Comparison of ENCODE assay signal across 8 cellular contexts in the genomic region with DNA sequence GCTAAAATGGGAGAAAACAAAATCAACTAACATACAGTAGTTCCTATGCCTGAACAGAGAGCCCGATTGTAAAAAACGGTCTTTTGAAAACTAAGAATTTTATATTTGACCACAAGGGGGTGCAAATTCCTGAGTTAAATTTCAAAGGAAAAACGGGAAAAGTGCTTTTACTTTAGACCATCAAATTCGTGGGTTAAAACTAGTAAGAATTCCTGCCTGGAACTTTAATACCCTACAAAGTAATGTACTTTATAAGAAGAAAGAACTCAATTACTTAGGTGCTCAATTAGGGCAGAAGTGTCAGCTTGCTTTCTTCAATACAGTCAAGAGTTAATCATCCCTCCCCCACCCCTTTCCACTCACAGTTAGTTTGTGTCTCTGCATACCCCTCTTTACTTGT.
DNase-seq lines count a peak whose midpoint lies in the region; ATAC-seq, FAIRE-seq and TF ChIP-seq lines count a peak whose summit lies in the region.

No MANE protein-coding gene starts in this region.

- H3K4me1 ChIP-seq in CD8-positive, alpha-beta T cell (ENCODE audit: insufficient read depth, low read length) = peaks cover 27% of the 10 kb centered on the region
- no peaks in the 10 kb centered on the region for H3K4me1 ChIP-seq in small intestine (ENCODE audit: control insufficient read depth in 2 of 2, insufficient read depth in 1 of 2, low read depth in 1 of 2, low read length in 1 of 2)

- peak; percentile 74 for TF ChIP-seq CTCF in CD8-positive, alpha-beta T cell (IDR thresholded peaks at IDR 0.05)

- no peaks in the 10 kb centered on the region for H3K9me3 ChIP-seq in CD8-positive, alpha-beta T cell (ENCODE audit: low read length)
- no peaks in the 10 kb centered on the region for H3K9me3 ChIP-seq in T-helper 17 cell (ENCODE audit: control insufficient read depth, low read length, poor library complexity, severe bottlenecking)
- no peaks in the 10 kb centered on the region for H3K9me3 ChIP-seq in small intestine (ENCODE audit: control insufficient read depth, low read depth)

- POLR2A ChIA-PET in CD8-positive, alpha-beta T cell (lab: Charles Lee) = interaction anchor here (1.8 to 8.5 kb wide), 2 partner anchors 41 to 88 kb away, joined by 4 to 164 read pairs; a partner anchor contains a TSS
- POLR2A ChIA-PET in HEK293T (lab: Yijun Ruan, JAX) = interaction anchor here (6.5 kb wide), 1 partner anchor 40 kb away, joined by 39 read pairs; no protein-coding TSS in a partner anchor

- CTCF ChIA-PET in CD8-positive, alpha-beta T cell (lab: Charles Lee) = interaction anchor here (0.6 to 8.5 kb wide), 27 partner anchors 9 to 827 kb away, joined by 3 to 112 read pairs (median 4); a partner anchor contains a TSS
- CTCF ChIA-PET in HEK293T (lab: Yijun Ruan, JAX) = interaction anchor here (0.6 to 1.7 kb wide), 7 partner anchors 17 to 697 kb away, joined by 3 to 5 read pairs (median 4); no protein-coding TSS in a partner anchor

- H3K27ac Mint-ChIP-seq in CD8-positive, alpha-beta T cell = no peak overlapping the region
- peak overlapping the region; percentile 56 for H3K27ac Mint-ChIP-seq in T-helper 17 cell

- ATAC-seq in CD8-positive, alpha-beta T cell = no peak
- no peak for ATAC-seq in T-helper 17 cell
- ATAC-seq in left colon = no peak

- H3K4me1 Mint-ChIP-seq in CD8-positive, alpha-beta T cell (ENCODE audit: low read depth) = peaks cover 40% of the 10 kb centered on the region
- H3K4me1 Mint-ChIP-seq in T-helper 17 cell = peaks cover 22% of the 10 kb centered on the region

- H3K4me3 Mint-ChIP-seq in CD8-positive, alpha-beta T cell = no peak overlapping the region
- H3K4me3 Mint-ChIP-seq in T-helper 17 cell = no peak overlapping the region

- H3K9me3 Mint-ChIP-seq in CD8-positive, alpha-beta T cell = no peaks in the 10 kb centered on the region

- intact Hi-C loops in CD8-positive, alpha-beta T cell (cut with DNase I, micrococcal nuclease) = loop anchor here (1.0 to 10.0 kb wide), 10 partner anchors 148 to 1370 kb away; a partner anchor contains a TSS
- intact Hi-C loops in left colon (cut with DNase I, micrococcal nuclease) = loop anchor here in 1 of 2 donors (5.0 to 10.0 kb wide), 2 partner anchors 88 to 450 kb away; a partner anchor contains a TSS

- peaks cover 5% of the 10 kb centered on the region for H3K27me3 ChIP-seq in CD8-positive, alpha-beta T cell (ENCODE audit: insufficient read depth, low read length)
- H3K27me3 ChIP-seq in small intestine (ENCODE audit: control insufficient read depth in 2 of 2, insufficient read depth in 2 of 2, low read length in 2 of 2) = no peaks in the 10 kb centered on the region

- no peak overlapping the region for H3K27ac ChIP-seq in CD8-positive, alpha-beta T cell (ENCODE audit: low read depth, low read length)
- H3K27ac ChIP-seq in small intestine (ENCODE audit: low read depth in 1 of 2, low read length in 1 of 2) = no peak overlapping the region

- H3K36me3 ChIP-seq in CD8-positive, alpha-beta T cell (ENCODE audit: insufficient read depth, low read length) = no peaks in the 10 kb centered on the region
- H3K36me3 ChIP-seq in small intestine (ENCODE audit: control insufficient read depth in 2 of 2, insufficient read depth in 2 of 2, low read length in 2 of 2) = no peaks in the 10 kb centered on the region

- FAIRE-seq in small intestine (lab: Jason Lieb, UNC) = peak; percentile 62

- DNase-seq in CD8-positive, alpha-beta T cell = no peak
- peak; percentile 13 for DNase-seq in HEK293T (ENCODE audit: extremely low spot score)
- DNase-seq in T-helper 17 cell = no peak
- peak; percentile 46 for DNase-seq in foreskin melanocyte
- DNase-seq in small intestine = peak; percentile 30
- DNase-seq in stimulated activated naive CD4-positive, alpha-beta T cell treated with Interleukin-2 at 50 U/mL for 16 hours (lab: John Stamatoyannopoulos, UW) = no peak
- DNase-seq in left colon = no peak
- no peak for DNase-seq in activated effector memory CD4-positive, alpha-beta T cell treated with anti-CD3 and anti-CD28 coated beads, Interleukin-2, amount 50 U/mL, for 16 hours

- H3K27me3 Mint-ChIP-seq in CD8-positive, alpha-beta T cell (ENCODE audit: low read depth) = peaks cover 6% of the 10 kb centered on the region
- H3K27me3 Mint-ChIP-seq in T-helper 17 cell = no peaks in the 10 kb centered on the region

- WGBS in small intestine, 3 donors = 1 to 3% (median 3%) methylated on average over 4 of the region's 4 CpGs

- H3K4me3 ChIP-seq in CD8-positive, alpha-beta T cell (ENCODE audit: low read depth, low read length) = no peak overlapping the region
- H3K4me3 ChIP-seq in small intestine (ENCODE audit: low read depth in 1 of 2, low read length in 2 of 2) = no peak overlapping the region

- peaks cover 12% of the 10 kb centered on the region for H3K36me3 Mint-ChIP-seq in CD8-positive, alpha-beta T cell
- H3K36me3 Mint-ChIP-seq in T-helper 17 cell (ENCODE audit: low read depth) = peaks cover 3% of the 10 kb centered on the region

TF ChIP-seq in HEK293T, 16 proteins besides CTCF, POLR2A, EP300 and RAD21:
- TF ChIP-seq TARDBP (IDR thresholded peaks at IDR 0.05) = no peak
- TF ChIP-seq, protein P1, sequence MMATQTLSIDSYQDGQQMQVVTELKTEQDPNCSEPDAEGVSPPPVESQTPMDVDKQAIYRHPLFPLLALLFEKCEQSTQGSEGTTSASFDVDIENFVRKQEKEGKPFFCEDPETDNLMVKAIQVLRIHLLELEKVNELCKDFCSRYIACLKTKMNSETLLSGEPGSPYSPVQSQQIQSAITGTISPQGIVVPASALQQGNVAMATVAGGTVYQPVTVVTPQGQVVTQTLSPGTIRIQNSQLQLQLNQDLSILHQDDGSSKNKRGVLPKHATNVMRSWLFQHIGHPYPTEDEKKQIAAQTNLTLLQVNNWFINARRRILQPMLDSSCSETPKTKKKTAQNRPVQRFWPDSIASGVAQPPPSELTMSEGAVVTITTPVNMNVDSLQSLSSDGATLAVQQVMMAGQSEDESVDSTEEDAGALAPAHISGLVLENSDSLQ (IDR thresholded peaks at IDR 0.05) = no peak
- TF ChIP-seq SUZ12 (IDR thresholded peaks at IDR 0.05) = no peak
- no peak for TF ChIP-seq ARNT (IDR thresholded peaks at IDR 0.05)
- no peak for TF ChIP-seq FOXA1 (IDR thresholded peaks at IDR 0.05)
- no peak for TF ChIP-seq ZNF384 (IDR thresholded peaks at IDR 0.05)
- TF ChIP-seq SP1 (IDR thresholded peaks at IDR 0.05) = no peak
- TF ChIP-seq NFRKB (IDR thresholded peaks at IDR 0.05) = no peak
- TF ChIP-seq LEF1 (IDR thresholded peaks at IDR 0.05; ENCODE audit: borderline replicate concordance) = no peak
- TF ChIP-seq L3MBTL2 (conservative IDR thresholded peaks at IDR 0.05) = no peak
- no peak for TF ChIP-seq CTBP1 (IDR thresholded peaks at IDR 0.05; ENCODE audit: borderline replicate concordance)
- TF ChIP-seq FOXK2 (IDR thresholded peaks at IDR 0.05) = no peak
- TF ChIP-seq BHLHE40 (IDR thresholded peaks at IDR 0.05; ENCODE audit: borderline replicate concordance) = no peak
- no peak for TF ChIP-seq HDGF (IDR thresholded peaks at IDR 0.05; ENCODE audit: borderline replicate concordance)
- TF ChIP-seq FOXM1 (IDR thresholded peaks at IDR 0.05; ENCODE audit: borderline replicate concordance) = no peak

Comparison
In these comparisons a context has a peak if more than half of its experiments do, and no peak if none do; other contexts are left out.
1. DNase-seq: peak in HEK293T (single experiment), foreskin melanocyte (single experiment) and small intestine (single experiment); none in CD8-positive, alpha-beta T cell (0 of 7), T-helper 17 cell (0 of 3), stimulated activated naive CD4-positive, alpha-beta T cell treated with Interleukin-2 at 50 U/mL for 16 hours (single experiment), left colon (0 of 2) and activated effector memory CD4-positive, alpha-beta T cell treated with anti-CD3 and anti-CD28 coated beads, Interleukin-2, amount 50 U/mL, for 16 hours (single experiment).